32 cellular contexts compared by ENCODE assay signal in genomic region chr2:57185568-57185967, GRCh38.
"Had no signal": no experiment of that assay in that cellular context is flagged by ENCODE, and none has a peak within 500 bp of the region (broad histone marks: within the 10 kb centered on the region; RNA-seq: fewer than 3 reads in every experiment).

No MANE protein-coding gene starts in this region.

- H3K36me3 Mint-ChIP-seq: activated naive CD8-positive, alpha-beta T cell had no signal

- DNase-seq: activated CD4-positive, alpha-beta memory T cell treated with anti-CD3 and anti-CD28 coated beads, Interleukin-2, amount 10 ng/mL, durations not matched to agents 7 days and 5 days; activated CD4-positive, alpha-beta T cell treated with anti-CD3 and anti-CD28 coated beads for 1 hour; activated CD4-positive, alpha-beta T cell treated with anti-CD3 and anti-CD28 coated beads for 4 hours; activated CD4-positive, alpha-beta T cell treated with anti-CD3 and anti-CD28 coated beads, Interleukin-2, amount 10 ng/mL, durations not matched to agents 7 days and 5 days; activated CD4-positive, alpha-beta T cell treated with anti-CD3 and anti-CD28 coated beads, Interleukin-2, amount 50 U/mL, for 4 hours; activated CD8-positive, alpha-beta memory T cell treated with anti-CD3 and anti-CD28 coated beads, Interleukin-2, amount 50 U/mL, for 48 hours; activated effector memory CD4-positive, alpha-beta T cell treated with Interleukin-2 at 50 U/mL for 16 hours; activated gamma-delta T cell treated with Interleukin-2 at 50 U/mL for 16 hours; activated naive CD4-positive, alpha-beta T cell treated with anti-CD3 and anti-CD28 coated beads, Interleukin-2, amount 50 U/mL, for 16 hours; activated naive CD4-positive, alpha-beta T cell treated with Interleukin-2 at 50 U/mL for 16 hours; activated T-cell treated with anti-CD3 and anti-CD28 coated beads for 4 hours; activated T-cell treated with anti-CD3 and anti-CD28 coated beads, Interleukin-2, amount 50 U/mL, for 24 hours; activated T-cell treated with anti-CD3 and anti-CD28 coated beads, Interleukin-2, amount 50 U/mL, for 72 hours; amniotic stem cell; anterior cingulate cortex; brain microvascular endothelial cell; cortex of kidney; dermis blood vessel endothelial cell; effector CD4-positive, alpha-beta T cell; effector memory CD8-positive, alpha-beta T cell; erythroblast; foreskin keratinocyte; gastrocnemius medialis; glutamatergic neuron; heart left ventricle; T-helper 1 cell; T-helper 17 cell; T1000 had no signal

- H3K4me1 ChIP-seq: esophagus muscularis mucosa, gastrocnemius medialis had no signal

- H3K36me3 ChIP-seq: brain microvascular endothelial cell, esophagus muscularis mucosa, gastrocnemius medialis, heart left ventricle had no signal

- H3K4me3 ChIP-seq: esophagus muscularis mucosa, gastrocnemius medialis, heart left ventricle had no signal

- H3K27me3 ChIP-seq: brain microvascular endothelial cell, esophagus muscularis mucosa, foreskin keratinocyte, gastrocnemius medialis, heart left ventricle had no signal

- H3K4me3 Mint-ChIP-seq: activated CD4-positive, alpha-beta memory T cell treated with anti-CD3 and anti-CD28 coated beads, Interleukin-2, amount 10 ng/mL, durations not matched to agents 7 days and 5 days; activated CD4-positive, alpha-beta T cell treated with anti-CD3 and anti-CD28 coated beads, Interleukin-2, amount 10 ng/mL, durations not matched to agents 7 days and 5 days; activated naive CD8-positive, alpha-beta T cell; activated T-cell treated with anti-CD3 and anti-CD28 coated beads, Interleukin-2, amount 50 U/mL, for 24 hours; activated T-cell treated with anti-CD3 and anti-CD28 coated beads, Interleukin-2, amount 50 U/mL, for 72 hours; central memory CD8-positive, alpha-beta T cell; effector memory CD8-positive, alpha-beta T cell; T-helper 17 cell; T-helper 2 cell treated with Interferon-gamma antibody and Interleukin-4, amounts not matched to agents 5 μg/mL and 100 μg/mL, for 36 hours had no signal

- H3K9me3 ChIP-seq: esophagus muscularis mucosa, gastrocnemius medialis had no signal

- H3K27ac ChIP-seq: brain microvascular endothelial cell, esophagus muscularis mucosa, foreskin keratinocyte, gastrocnemius medialis, heart left ventricle had no signal

- H3K27ac Mint-ChIP-seq: activated CD4-positive, alpha-beta memory T cell treated with anti-CD3 and anti-CD28 coated beads, Interleukin-2, amount 10 ng/mL, durations not matched to agents 7 days and 5 days; activated CD4-positive, alpha-beta T cell treated with anti-CD3 and anti-CD28 coated beads, Interleukin-2, amount 10 ng/mL, durations not matched to agents 7 days and 5 days; activated naive CD8-positive, alpha-beta T cell; activated T-cell treated with anti-CD3 and anti-CD28 coated beads, Interleukin-2, amount 50 U/mL, for 24 hours; activated T-cell treated with anti-CD3 and anti-CD28 coated beads, Interleukin-2, amount 50 U/mL, for 72 hours; effector memory CD8-positive, alpha-beta T cell; T-helper 17 cell; T-helper 2 cell treated with Interferon-gamma antibody and Interleukin-4, amounts not matched to agents 5 μg/mL and 100 μg/mL, for 36 hours had no signal

- H3K4me1 Mint-ChIP-seq: activated CD4-positive, alpha-beta memory T cell treated with anti-CD3 and anti-CD28 coated beads, Interleukin-2, amount 10 ng/mL, durations not matched to agents 7 days and 5 days; activated CD4-positive, alpha-beta T cell treated with anti-CD3 and anti-CD28 coated beads, Interleukin-2, amount 10 ng/mL, durations not matched to agents 7 days and 5 days; central memory CD8-positive, alpha-beta T cell; T-helper 17 cell had no signal

- H3K27me3 Mint-ChIP-seq: activated CD4-positive, alpha-beta memory T cell treated with anti-CD3 and anti-CD28 coated beads, Interleukin-2, amount 10 ng/mL, durations not matched to agents 7 days and 5 days; activated CD4-positive, alpha-beta T cell treated with anti-CD3 and anti-CD28 coated beads, Interleukin-2, amount 10 ng/mL, durations not matched to agents 7 days and 5 days; activated naive CD8-positive, alpha-beta T cell; activated T-cell treated with anti-CD3 and anti-CD28 coated beads, Interleukin-2, amount 50 U/mL, for 24 hours; central memory CD8-positive, alpha-beta T cell; effector memory CD8-positive, alpha-beta T cell; T-helper 17 cell had no signal

- H3K9me3 Mint-ChIP-seq: activated CD4-positive, alpha-beta memory T cell treated with anti-CD3 and anti-CD28 coated beads, Interleukin-2, amount 10 ng/mL, durations not matched to agents 7 days and 5 days; activated CD4-positive, alpha-beta T cell treated with anti-CD3 and anti-CD28 coated beads, Interleukin-2, amount 10 ng/mL, durations not matched to agents 7 days and 5 days; T-helper 2 cell treated with Interferon-gamma antibody and Interleukin-4, amounts not matched to agents 5 μg/mL and 100 μg/mL, for 36 hours had no signal
